ENCODE assay signal across 1 cellular context in genomic region chr2:176074919-176075425, GRCh38.
TF ChIP-seq lines count a peak whose summit lies in the region.

No MANE protein-coding gene starts in this region.

TF ChIP-seq in K562, 482 proteins besides CTCF, POLR2A, EP300 and RAD21:
- TF ChIP-seq ZNF212 (CRISPR knock-in tag; IDR thresholded peaks at IDR 0.05): no peak
- TF ChIP-seq ZFP1 (CRISPR knock-in tag; IDR thresholded peaks at IDR 0.05): no peak
- TF ChIP-seq POLR2AphosphoS5 (IDR thresholded peaks at IDR 0.05; ENCODE audit: control insufficient read depth, insufficient read depth, low read depth, low read length): no peak
- TF ChIP-seq, protein P1, sequence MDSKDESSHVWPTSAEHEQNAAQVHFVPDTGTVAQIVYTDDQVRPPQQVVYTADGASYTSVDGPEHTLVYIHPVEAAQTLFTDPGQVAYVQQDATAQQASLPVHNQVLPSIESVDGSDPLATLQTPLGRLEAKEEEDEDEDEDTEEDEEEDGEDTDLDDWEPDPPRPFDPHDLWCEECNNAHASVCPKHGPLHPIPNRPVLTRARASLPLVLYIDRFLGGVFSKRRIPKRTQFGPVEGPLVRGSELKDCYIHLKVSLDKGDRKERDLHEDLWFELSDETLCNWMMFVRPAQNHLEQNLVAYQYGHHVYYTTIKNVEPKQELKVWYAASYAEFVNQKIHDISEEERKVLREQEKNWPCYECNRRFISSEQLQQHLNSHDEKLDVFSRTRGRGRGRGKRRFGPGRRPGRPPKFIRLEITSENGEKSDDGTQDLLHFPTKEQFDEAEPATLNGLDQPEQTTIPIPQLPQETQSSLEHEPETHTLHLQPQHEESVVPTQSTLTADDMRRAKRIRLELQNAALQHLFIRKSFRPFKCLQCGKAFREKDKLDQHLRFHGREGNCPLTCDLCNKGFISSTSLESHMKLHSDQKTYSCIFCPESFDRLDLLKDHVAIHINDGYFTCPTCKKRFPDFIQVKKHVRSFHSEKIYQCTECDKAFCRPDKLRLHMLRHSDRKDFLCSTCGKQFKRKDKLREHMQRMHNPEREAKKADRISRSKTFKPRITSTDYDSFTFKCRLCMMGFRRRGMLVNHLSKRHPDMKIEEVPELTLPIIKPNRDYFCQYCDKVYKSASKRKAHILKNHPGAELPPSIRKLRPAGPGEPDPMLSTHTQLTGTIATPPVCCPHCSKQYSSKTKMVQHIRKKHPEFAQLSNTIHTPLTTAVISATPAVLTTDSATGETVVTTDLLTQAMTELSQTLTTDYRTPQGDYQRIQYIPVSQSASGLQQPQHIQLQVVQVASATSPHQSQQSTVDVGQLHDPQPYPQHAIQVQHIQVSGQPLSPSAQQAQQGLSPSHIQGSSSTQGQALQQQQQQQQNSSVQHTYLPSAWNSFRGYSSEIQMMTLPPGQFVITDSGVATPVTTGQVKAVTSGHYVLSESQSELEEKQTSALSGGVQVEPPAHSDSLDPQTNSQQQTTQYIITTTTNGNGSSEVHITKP (IDR thresholded peaks at IDR 0.05; ENCODE audit: partially characterized antibody): no peak
- TF ChIP-seq JUN (IDR thresholded peaks at IDR 0.05; ENCODE audit: borderline replicate concordance, low read depth, low read length): no peak
- TF ChIP-seq JUN (CRISPR knock-in tag; IDR thresholded peaks at IDR 0.05; ENCODE audit: borderline replicate concordance): no peak
- TF ChIP-seq ZKSCAN8 (CRISPR knock-in tag; IDR thresholded peaks at IDR 0.05): no peak
- no peak for TF ChIP-seq ZNF408 (CRISPR knock-in tag; IDR thresholded peaks at IDR 0.05; ENCODE audit: low read depth)
- no peak for TF ChIP-seq ZNF324 (CRISPR knock-in tag; IDR thresholded peaks at IDR 0.05)
- TF ChIP-seq ZNF165 (CRISPR knock-in tag; IDR thresholded peaks at IDR 0.05; ENCODE audit: borderline replicate concordance): no peak
- TF ChIP-seq TCF7L2 (IDR thresholded peaks at IDR 0.05; ENCODE audit: low read depth, low read length): no peak
- TF ChIP-seq ZFX (CRISPR knock-in tag; IDR thresholded peaks at IDR 0.05): no peak
